Comparison of ENCODE assay signal across 1 cellular context in genomic region chr2:191122638-191123294, GRCh38.
TF ChIP-seq lines count a peak whose summit lies in the region.

No MANE protein-coding gene starts in this region.

TF ChIP-seq in GM12878, 131 proteins besides CTCF, POLR2A, EP300 and RAD21 (continued from another document and continues in another):
- no peak for TF ChIP-seq E2F8 (IDR thresholded peaks at IDR 0.05; ENCODE audit: low read depth, partially characterized antibody)
- TF ChIP-seq MTA3 (IDR thresholded peaks at IDR 0.05; ENCODE audit: borderline replicate concordance, low read length), result 0 out of 2 replicates have a peak, but pooled peaks have one; percentile 43
- no peak for TF ChIP-seq MTA2 (IDR thresholded peaks at IDR 0.05; ENCODE audit: low read depth)
- 0 out of 2 replicates have a peak, but pooled peaks have one; percentile 27 for TF ChIP-seq CBFB (IDR thresholded peaks at IDR 0.05; ENCODE audit: low read depth)
- no peak for TF ChIP-seq POU2F2 (IDR thresholded peaks at IDR 0.05; ENCODE audit: borderline replicate concordance, low read depth, low read length)
- TF ChIP-seq ATF7 (IDR thresholded peaks at IDR 0.05; ENCODE audit: low read depth), result peak; percentile 75
- no peak for TF ChIP-seq SMAD1 (IDR thresholded peaks at IDR 0.05; ENCODE audit: low read depth, partially characterized antibody)
- TF ChIP-seq, protein P1, sequence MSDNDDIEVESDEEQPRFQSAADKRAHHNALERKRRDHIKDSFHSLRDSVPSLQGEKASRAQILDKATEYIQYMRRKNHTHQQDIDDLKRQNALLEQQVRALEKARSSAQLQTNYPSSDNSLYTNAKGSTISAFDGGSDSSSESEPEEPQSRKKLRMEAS (IDR thresholded peaks at IDR 0.05; ENCODE audit: low read depth, low read length), result no peak
- TF ChIP-seq ATF2 (IDR thresholded peaks at IDR 0.05; ENCODE audit: low read length), result peak; percentile 54
- TF ChIP-seq ZBED1 (IDR thresholded peaks at IDR 0.05; ENCODE audit: borderline replicate concordance), result no peak
- TF ChIP-seq HCFC1 (IDR thresholded peaks at IDR 0.05; ENCODE audit: low read length), result no peak
- no peak for TF ChIP-seq PML (IDR thresholded peaks at IDR 0.05; ENCODE audit: low read length)
- no peak for TF ChIP-seq JUND (IDR thresholded peaks at IDR 0.05; ENCODE audit: low read depth, low read length)
- no peak for TF ChIP-seq BCL3 (IDR thresholded peaks at IDR 0.05; ENCODE audit: borderline replicate concordance, insufficient read depth, low read depth, low read length, poor library complexity, severe bottlenecking)
- no peak for TF ChIP-seq SKIL (IDR thresholded peaks at IDR 0.05; ENCODE audit: low read depth, poor library complexity, severe bottlenecking)
- no peak for TF ChIP-seq PKNOX1 (IDR thresholded peaks at IDR 0.05)
- TF ChIP-seq, protein P2, sequence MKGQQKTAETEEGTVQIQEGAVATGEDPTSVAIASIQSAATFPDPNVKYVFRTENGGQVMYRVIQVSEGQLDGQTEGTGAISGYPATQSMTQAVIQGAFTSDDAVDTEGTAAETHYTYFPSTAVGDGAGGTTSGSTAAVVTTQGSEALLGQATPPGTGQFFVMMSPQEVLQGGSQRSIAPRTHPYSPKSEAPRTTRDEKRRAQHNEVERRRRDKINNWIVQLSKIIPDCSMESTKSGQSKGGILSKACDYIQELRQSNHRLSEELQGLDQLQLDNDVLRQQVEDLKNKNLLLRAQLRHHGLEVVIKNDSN (IDR thresholded peaks at IDR 0.05; ENCODE audit: borderline replicate concordance, extremely low read length, insufficient read depth, low read depth, low read length), result no peak
- TF ChIP-seq, protein P3, sequence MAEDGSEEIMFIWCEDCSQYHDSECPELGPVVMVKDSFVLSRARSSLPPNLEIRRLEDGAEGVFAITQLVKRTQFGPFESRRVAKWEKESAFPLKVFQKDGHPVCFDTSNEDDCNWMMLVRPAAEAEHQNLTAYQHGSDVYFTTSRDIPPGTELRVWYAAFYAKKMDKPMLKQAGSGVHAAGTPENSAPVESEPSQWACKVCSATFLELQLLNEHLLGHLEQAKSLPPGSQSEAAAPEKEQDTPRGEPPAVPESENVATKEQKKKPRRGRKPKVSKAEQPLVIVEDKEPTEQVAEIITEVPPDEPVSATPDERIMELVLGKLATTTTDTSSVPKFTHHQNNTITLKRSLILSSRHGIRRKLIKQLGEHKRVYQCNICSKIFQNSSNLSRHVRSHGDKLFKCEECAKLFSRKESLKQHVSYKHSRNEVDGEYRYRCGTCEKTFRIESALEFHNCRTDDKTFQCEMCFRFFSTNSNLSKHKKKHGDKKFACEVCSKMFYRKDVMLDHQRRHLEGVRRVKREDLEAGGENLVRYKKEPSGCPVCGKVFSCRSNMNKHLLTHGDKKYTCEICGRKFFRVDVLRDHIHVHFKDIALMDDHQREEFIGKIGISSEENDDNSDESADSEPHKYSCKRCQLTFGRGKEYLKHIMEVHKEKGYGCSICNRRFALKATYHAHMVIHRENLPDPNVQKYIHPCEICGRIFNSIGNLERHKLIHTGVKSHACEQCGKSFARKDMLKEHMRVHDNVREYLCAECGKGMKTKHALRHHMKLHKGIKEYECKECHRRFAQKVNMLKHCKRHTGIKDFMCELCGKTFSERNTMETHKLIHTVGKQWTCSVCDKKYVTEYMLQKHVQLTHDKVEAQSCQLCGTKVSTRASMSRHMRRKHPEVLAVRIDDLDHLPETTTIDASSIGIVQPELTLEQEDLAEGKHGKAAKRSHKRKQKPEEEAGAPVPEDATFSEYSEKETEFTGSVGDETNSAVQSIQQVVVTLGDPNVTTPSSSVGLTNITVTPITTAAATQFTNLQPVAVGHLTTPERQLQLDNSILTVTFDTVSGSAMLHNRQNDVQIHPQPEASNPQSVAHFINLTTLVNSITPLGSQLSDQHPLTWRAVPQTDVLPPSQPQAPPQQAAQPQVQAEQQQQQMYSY (CRISPR knock-in tag; IDR thresholded peaks at IDR 0.05), result no peak
- TF ChIP-seq SREBF1 (IDR thresholded peaks at IDR 0.05; ENCODE audit: low read length), result no peak
- no peak for TF ChIP-seq RCOR1 (conservative IDR thresholded peaks at IDR 0.05; ENCODE audit: low read depth, low read length)
- TF ChIP-seq JUNB (IDR thresholded peaks at IDR 0.05), result peak; percentile 95
- TF ChIP-seq NR2F1 (conservative IDR thresholded peaks at IDR 0.05), result peak; percentile 54
- TF ChIP-seq CREB1 (IDR thresholded peaks at IDR 0.05; ENCODE audit: low read depth), result peak; percentile 77
- no peak for TF ChIP-seq HDAC2 (IDR thresholded peaks at IDR 0.05)
- peak; percentile 66; the same call in 1 of the 2 replicates for TF ChIP-seq RUNX3 (IDR thresholded peaks at IDR 0.05; ENCODE audit: low read length)
- TF ChIP-seq DPF2 (IDR thresholded peaks at IDR 0.05), result 0 out of 2 replicates have a peak, but pooled peaks have one; percentile 23
- TF ChIP-seq NBN (IDR thresholded peaks at IDR 0.05), result no peak
- TF ChIP-seq EZH2 (IDR thresholded peaks at IDR 0.05; ENCODE audit: borderline replicate concordance, control insufficient read depth, low read depth, low read length), result no peak
- TF ChIP-seq CBX3 (IDR thresholded peaks at IDR 0.05; ENCODE audit: borderline replicate concordance, low read depth), result no peak
- TF ChIP-seq SRF (IDR thresholded peaks at IDR 0.05; ENCODE audit: low read depth in 2 of 2, low read length in 2 of 2), result no peak
- no peak for TF ChIP-seq KAT2A (conservative IDR thresholded peaks at IDR 0.05; ENCODE audit: control insufficient read depth, low read depth, low read length)
- TF ChIP-seq ZNF207 (IDR thresholded peaks at IDR 0.05; ENCODE audit: borderline replicate concordance), result no peak
- no peak for TF ChIP-seq BRCA1 (IDR thresholded peaks at IDR 0.05; ENCODE audit: low read depth, low read length)
- no peak for TF ChIP-seq ESRRA (IDR thresholded peaks at IDR 0.05; ENCODE audit: low read length)
- no peak for TF ChIP-seq GATAD2B (conservative IDR thresholded peaks at IDR 0.05; ENCODE audit: low read depth)
- TF ChIP-seq RAD51 (IDR thresholded peaks at IDR 0.05), result no peak
- TF ChIP-seq CHD1 (IDR thresholded peaks at IDR 0.05; ENCODE audit: low read depth, low read length), result no peak
- no peak for TF ChIP-seq STAT3 (IDR thresholded peaks at IDR 0.05; ENCODE audit: low read depth, low read length)
- TF ChIP-seq HDGF (IDR thresholded peaks at IDR 0.05), result no peak
- TF ChIP-seq E4F1 (IDR thresholded peaks at IDR 0.05; ENCODE audit: borderline replicate concordance, partially characterized antibody), result no peak
- no peak for TF ChIP-seq EGR1 (IDR thresholded peaks at IDR 0.05; ENCODE audit: borderline replicate concordance in 1 of 2, low read depth in 2 of 2, low read length in 2 of 2)
- TF ChIP-seq, protein P4, sequence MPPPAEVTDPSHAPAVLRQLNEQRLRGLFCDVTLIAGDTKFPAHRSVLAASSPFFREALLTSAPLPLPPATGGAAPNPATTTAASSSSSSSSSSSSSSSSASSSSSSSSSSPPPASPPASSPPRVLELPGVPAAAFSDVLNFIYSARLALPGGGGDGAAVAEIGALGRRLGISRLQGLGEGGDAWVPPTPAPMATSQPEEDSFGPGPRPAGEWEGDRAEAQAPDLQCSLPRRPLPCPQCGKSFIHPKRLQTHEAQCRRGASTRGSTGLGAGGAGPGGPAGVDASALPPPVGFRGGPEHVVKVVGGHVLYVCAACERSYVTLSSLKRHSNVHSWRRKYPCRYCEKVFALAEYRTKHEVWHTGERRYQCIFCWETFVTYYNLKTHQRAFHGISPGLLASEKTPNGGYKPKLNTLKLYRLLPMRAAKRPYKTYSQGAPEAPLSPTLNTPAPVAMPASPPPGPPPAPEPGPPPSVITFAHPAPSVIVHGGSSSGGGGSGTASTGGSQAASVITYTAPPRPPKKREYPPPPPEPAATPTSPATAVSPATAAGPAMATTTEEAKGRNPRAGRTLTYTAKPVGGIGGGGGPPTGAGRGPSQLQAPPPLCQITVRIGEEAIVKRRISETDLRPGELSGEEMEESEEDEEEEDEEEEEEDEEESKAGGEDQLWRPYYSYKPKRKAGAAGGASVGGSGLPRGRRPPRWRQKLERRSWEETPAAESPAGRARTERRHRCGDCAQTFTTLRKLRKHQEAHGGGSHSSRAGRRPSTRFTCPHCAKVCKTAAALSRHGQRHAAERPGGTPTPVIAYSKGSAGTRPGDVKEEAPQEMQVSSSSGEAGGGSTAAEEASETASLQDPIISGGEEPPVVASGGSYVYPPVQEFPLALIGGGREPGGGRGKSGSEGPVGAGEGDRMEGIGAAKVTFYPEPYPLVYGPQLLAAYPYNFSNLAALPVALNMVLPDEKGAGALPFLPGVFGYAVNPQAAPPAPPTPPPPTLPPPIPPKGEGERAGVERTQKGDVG (CRISPR knock-in tag; IDR thresholded peaks at IDR 0.05), result no peak
- no peak for TF ChIP-seq RELA (IDR thresholded peaks at IDR 0.05; ENCODE audit: borderline replicate concordance, partially characterized antibody)
- TF ChIP-seq ZNF274 (IDR thresholded peaks at IDR 0.05; ENCODE audit: insufficient read depth, insufficient read length), result no peak
- no peak for TF ChIP-seq NR2C1 (IDR thresholded peaks at IDR 0.05)
